Comparison of ENCODE assay signal across 10 cellular contexts in genomic region chr5:177194278-177194677, GRCh38.
DNase-seq lines count a peak whose midpoint lies in the region; ATAC-seq, FAIRE-seq and TF ChIP-seq lines count a peak whose summit lies in the region.
"Had no signal": no experiment of that assay in that cellular context is flagged by ENCODE, and none has a peak within 500 bp of the region (broad histone marks: within the 10 kb centered on the region; RNA-seq: fewer than 3 reads in every experiment).

No MANE protein-coding gene starts in this region.

- ATAC-seq in GM18873 (IDR thresholded peaks at IDR 0.05; ENCODE audit: low FRiP score, unreplicated experiment): no peak
- ATAC-seq in natural killer cell treated with Interleukin-12 subunit alpha and Interleukin-12 subunit beta and Interleukin-15 and Interleukin-18, amount 100 ng/mL, for 72 hours: no peak

- no peak overlapping the region for H3K4me3 Mint-ChIP-seq in chondrocyte (ENCODE audit: unreplicated experiment)
- no peak overlapping the region for H3K4me3 Mint-ChIP-seq in natural killer cell treated with Interleukin-12 subunit alpha and Interleukin-12 subunit beta and Interleukin-15 and Interleukin-18, amount 100 ng/mL, for 72 hours

- no peak overlapping the region for H3K27ac ChIP-seq in effector memory CD4-positive, alpha-beta T cell (ENCODE audit: insufficient read depth, low read length, poor library complexity, severe bottlenecking)

- H3K27ac Mint-ChIP-seq in chondrocyte (ENCODE audit: unreplicated experiment): peak overlapping the region; percentile 86
- no peak overlapping the region for H3K27ac Mint-ChIP-seq in natural killer cell treated with Interleukin-12 subunit alpha and Interleukin-12 subunit beta and Interleukin-15 and Interleukin-18, amount 100 ng/mL, for 72 hours

- DNase-seq in AG08396 (ENCODE audit: low spot score) (peak; percentile 53), HTR-8/SVneo (ENCODE audit: insufficient read length, low spot score) (peak; percentile 44), chondrocyte (ENCODE audit: low spot score) (no peak), kidney tubule cell (ENCODE audit: low spot score) (peak; percentile 99), NCI-H2029 (lab: John Stamatoyannopoulos, UW) (no peak)
- DNase-seq in effector memory CD4-positive, alpha-beta T cell: no peak
- no peak for DNase-seq in natural killer cell treated with Interleukin-12 subunit alpha and Interleukin-12 subunit beta and Interleukin-15 and Interleukin-18, amount 100 ng/mL, for 72 hours (ENCODE audit: low spot score)
- DNase-seq: NCI-H1092 had no signal

- no peaks in the 10 kb centered on the region for H3K27me3 Mint-ChIP-seq in chondrocyte (ENCODE audit: low read depth)
- H3K27me3 Mint-ChIP-seq in natural killer cell treated with Interleukin-12 subunit alpha and Interleukin-12 subunit beta and Interleukin-15 and Interleukin-18, amount 100 ng/mL, for 72 hours: no peaks in the 10 kb centered on the region

- H3K4me1 ChIP-seq in effector memory CD4-positive, alpha-beta T cell (ENCODE audit: control insufficient read depth, insufficient read depth, low read length, poor library complexity, severe bottlenecking): no peaks in the 10 kb centered on the region

- FAIRE-seq in HTR-8/SVneo (lab: Jason Lieb, UNC): no peak
- FAIRE-seq: D721Med had no signal

- no peak overlapping the region for H3K4me3 ChIP-seq in effector memory CD4-positive, alpha-beta T cell (ENCODE audit: insufficient read depth, low read depth, low read length, poor library complexity, severe bottlenecking)

- TF ChIP-seq CTCF in chondrocyte (IDR thresholded peaks at IDR 0.05): no peak

- no peaks in the 10 kb centered on the region for H3K9me3 ChIP-seq in effector memory CD4-positive, alpha-beta T cell (ENCODE audit: control insufficient read depth, low read length)

- peaks cover 14% of the 10 kb centered on the region for H3K36me3 Mint-ChIP-seq in chondrocyte (ENCODE audit: low read depth)
- H3K36me3 Mint-ChIP-seq in natural killer cell treated with Interleukin-12 subunit alpha and Interleukin-12 subunit beta and Interleukin-15 and Interleukin-18, amount 100 ng/mL, for 72 hours: peaks cover 11% of the 10 kb centered on the region

- H3K36me3 ChIP-seq in effector memory CD4-positive, alpha-beta T cell (ENCODE audit: control insufficient read depth, insufficient read depth, low read length): peaks cover 30% of the 10 kb centered on the region

- no peaks in the 10 kb centered on the region for H3K9me3 Mint-ChIP-seq in chondrocyte (ENCODE audit: low read depth)
- H3K9me3 Mint-ChIP-seq in natural killer cell treated with Interleukin-12 subunit alpha and Interleukin-12 subunit beta and Interleukin-15 and Interleukin-18, amount 100 ng/mL, for 72 hours: no peaks in the 10 kb centered on the region

- H3K4me1 Mint-ChIP-seq in chondrocyte (ENCODE audit: low read depth): peaks cover 22% of the 10 kb centered on the region
- H3K4me1 Mint-ChIP-seq in natural killer cell treated with Interleukin-12 subunit alpha and Interleukin-12 subunit beta and Interleukin-15 and Interleukin-18, amount 100 ng/mL, for 72 hours (ENCODE audit: low read depth in 2 of 2): peaks cover 14 to 18% of the 10 kb centered on the region in 2 donors

- H3K27me3 ChIP-seq in effector memory CD4-positive, alpha-beta T cell (replicated peaks; ENCODE audit: control insufficient read depth, insufficient read depth, low read length, poor library complexity, severe bottlenecking): no peaks in the 10 kb centered on the region

Comparison
In these comparisons a context has a peak if more than half of its experiments do, and no peak if none do; other contexts are left out.
1. DNase-seq: peak in AG08396 (single experiment), HTR-8/SVneo (single experiment) and kidney tubule cell (single experiment); none in chondrocyte (single experiment), effector memory CD4-positive, alpha-beta T cell (0 of 3), NCI-H2029 (single experiment) and natural killer cell treated with Interleukin-12 subunit alpha and Interleukin-12 subunit beta and Interleukin-15 and Interleukin-18, amount 100 ng/mL, for 72 hours (single experiment).